1 cellular context compared by ENCODE assay signal in genomic region chr2:96816127-96816835, GRCh38.
TF ChIP-seq lines count a peak whose summit lies in the region.

Gene CNNM3 (plus strand): TSS chr2:96816268. CDS start chr2:96816278, 10 bp downstream.

TF ChIP-seq in GM12878, 131 proteins besides CTCF, POLR2A, EP300 and RAD21 (continued from another document and continues in another):
- peak; percentile 12 to 55; a peak in 1 of 4 replicates for TF ChIP-seq BHLHE40 (IDR thresholded peaks at IDR 0.05; ENCODE audit: borderline replicate concordance in 1 of 2, low read depth in 2 of 2, low read length in 1 of 2)
- TF ChIP-seq SKIL (IDR thresholded peaks at IDR 0.05; ENCODE audit: low read depth, poor library complexity, severe bottlenecking): no peak
- peak; percentile 44; the same call in 1 of the 2 replicates for TF ChIP-seq NFXL1 (IDR thresholded peaks at IDR 0.05; ENCODE audit: borderline replicate concordance)
- TF ChIP-seq IRF3 (IDR thresholded peaks at IDR 0.05): no peak
- TF ChIP-seq WRNIP1 (IDR thresholded peaks at IDR 0.05; ENCODE audit: borderline replicate concordance, low read depth, low read length): no peak
- TF ChIP-seq BACH1 (IDR thresholded peaks at IDR 0.05; ENCODE audit: borderline replicate concordance): peak; percentile 60
- TF ChIP-seq SPI1 (IDR thresholded peaks at IDR 0.05; ENCODE audit: borderline replicate concordance, insufficient read depth, low read depth, low read length): no peak
- TF ChIP-seq ZNF622 (IDR thresholded peaks at IDR 0.05): peak; percentile 63; the same call in 1 of the 2 replicates
- peak; percentile 39; the same call in 1 of the 2 replicates for TF ChIP-seq TCF12 (IDR thresholded peaks at IDR 0.05; ENCODE audit: low read depth, low read length)
- no peak for TF ChIP-seq ELK1 (IDR thresholded peaks at IDR 0.05; ENCODE audit: low read depth, low read length)
- no peak for TF ChIP-seq TCF3 (IDR thresholded peaks at IDR 0.05; ENCODE audit: borderline replicate concordance, insufficient read depth, low read depth, low read length)
- no peak for TF ChIP-seq RELB (IDR thresholded peaks at IDR 0.05; ENCODE audit: low read depth)
- TF ChIP-seq, protein P1, sequence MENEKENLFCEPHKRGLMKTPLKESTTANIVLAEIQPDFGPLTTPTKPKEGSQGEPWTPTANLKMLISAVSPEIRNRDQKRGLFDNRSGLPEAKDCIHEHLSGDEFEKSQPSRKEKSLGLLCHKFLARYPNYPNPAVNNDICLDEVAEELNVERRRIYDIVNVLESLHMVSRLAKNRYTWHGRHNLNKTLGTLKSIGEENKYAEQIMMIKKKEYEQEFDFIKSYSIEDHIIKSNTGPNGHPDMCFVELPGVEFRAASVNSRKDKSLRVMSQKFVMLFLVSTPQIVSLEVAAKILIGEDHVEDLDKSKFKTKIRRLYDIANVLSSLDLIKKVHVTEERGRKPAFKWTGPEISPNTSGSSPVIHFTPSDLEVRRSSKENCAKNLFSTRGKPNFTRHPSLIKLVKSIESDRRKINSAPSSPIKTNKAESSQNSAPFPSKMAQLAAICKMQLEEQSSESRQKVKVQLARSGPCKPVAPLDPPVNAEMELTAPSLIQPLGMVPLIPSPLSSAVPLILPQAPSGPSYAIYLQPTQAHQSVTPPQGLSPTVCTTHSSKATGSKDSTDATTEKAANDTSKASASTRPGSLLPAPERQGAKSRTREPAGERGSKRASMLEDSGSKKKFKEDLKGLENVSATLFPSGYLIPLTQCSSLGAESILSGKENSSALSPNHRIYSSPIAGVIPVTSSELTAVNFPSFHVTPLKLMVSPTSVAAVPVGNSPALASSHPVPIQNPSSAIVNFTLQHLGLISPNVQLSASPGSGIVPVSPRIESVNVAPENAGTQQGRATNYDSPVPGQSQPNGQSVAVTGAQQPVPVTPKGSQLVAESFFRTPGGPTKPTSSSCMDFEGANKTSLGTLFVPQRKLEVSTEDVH (IDR thresholded peaks at IDR 0.05; ENCODE audit: low read depth, partially characterized antibody): no peak
- TF ChIP-seq STAT3 (IDR thresholded peaks at IDR 0.05; ENCODE audit: low read depth, low read length): no peak
- no peak for TF ChIP-seq SREBF2 (IDR thresholded peaks at IDR 0.05; ENCODE audit: low read length)
- TF ChIP-seq HDAC2 (IDR thresholded peaks at IDR 0.05): no peak
- no peak for TF ChIP-seq HDAC6 (IDR thresholded peaks at IDR 0.05; ENCODE audit: unreplicated experiment)
- TF ChIP-seq, protein P2, sequence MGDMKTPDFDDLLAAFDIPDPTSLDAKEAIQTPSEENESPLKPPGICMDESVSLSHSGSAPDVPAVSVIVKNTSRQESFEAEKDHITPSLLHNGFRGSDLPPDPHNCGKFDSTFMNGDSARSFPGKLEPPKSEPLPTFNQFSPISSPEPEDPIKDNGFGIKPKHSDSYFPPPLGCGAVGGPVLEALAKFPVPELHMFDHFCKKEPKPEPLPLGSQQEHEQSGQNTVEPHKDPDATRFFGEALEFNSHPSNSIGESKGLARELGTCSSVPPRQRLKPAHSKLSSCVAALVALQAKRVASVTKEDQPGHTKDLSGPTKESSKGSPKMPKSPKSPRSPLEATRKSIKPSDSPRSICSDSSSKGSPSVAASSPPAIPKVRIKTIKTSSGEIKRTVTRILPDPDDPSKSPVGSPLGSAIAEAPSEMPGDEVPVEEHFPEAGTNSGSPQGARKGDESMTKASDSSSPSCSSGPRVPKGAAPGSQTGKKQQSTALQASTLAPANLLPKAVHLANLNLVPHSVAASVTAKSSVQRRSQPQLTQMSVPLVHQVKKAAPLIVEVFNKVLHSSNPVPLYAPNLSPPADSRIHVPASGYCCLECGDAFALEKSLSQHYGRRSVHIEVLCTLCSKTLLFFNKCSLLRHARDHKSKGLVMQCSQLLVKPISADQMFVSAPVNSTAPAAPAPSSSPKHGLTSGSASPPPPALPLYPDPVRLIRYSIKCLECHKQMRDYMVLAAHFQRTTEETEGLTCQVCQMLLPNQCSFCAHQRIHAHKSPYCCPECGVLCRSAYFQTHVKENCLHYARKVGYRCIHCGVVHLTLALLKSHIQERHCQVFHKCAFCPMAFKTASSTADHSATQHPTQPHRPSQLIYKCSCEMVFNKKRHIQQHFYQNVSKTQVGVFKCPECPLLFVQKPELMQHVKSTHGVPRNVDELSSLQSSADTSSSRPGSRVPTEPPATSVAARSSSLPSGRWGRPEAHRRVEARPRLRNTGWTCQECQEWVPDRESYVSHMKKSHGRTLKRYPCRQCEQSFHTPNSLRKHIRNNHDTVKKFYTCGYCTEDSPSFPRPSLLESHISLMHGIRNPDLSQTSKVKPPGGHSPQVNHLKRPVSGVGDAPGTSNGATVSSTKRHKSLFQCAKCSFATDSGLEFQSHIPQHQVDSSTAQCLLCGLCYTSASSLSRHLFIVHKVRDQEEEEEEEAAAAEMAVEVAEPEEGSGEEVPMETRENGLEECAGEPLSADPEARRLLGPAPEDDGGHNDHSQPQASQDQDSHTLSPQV (IDR thresholded peaks at IDR 0.05): peak; percentile 17
- TF ChIP-seq POLR2AphosphoS5 (IDR thresholded peaks at IDR 0.05; ENCODE audit: low read length): peak; percentile 47; the same call in 1 of the 2 replicates
- no peak for TF ChIP-seq EED (IDR thresholded peaks at IDR 0.05; ENCODE audit: low read depth)
- TF ChIP-seq CUX1 (IDR thresholded peaks at IDR 0.05; ENCODE audit: insufficient replicate concordance, low read depth, low read length): no peak
- peak; percentile 61; the same call in 1 of the 2 replicates for TF ChIP-seq FOXK2 (IDR thresholded peaks at IDR 0.05)
- no peak for TF ChIP-seq ZNF274 (IDR thresholded peaks at IDR 0.05; ENCODE audit: insufficient read depth, insufficient read length)
- TF ChIP-seq SMAD5 (IDR thresholded peaks at IDR 0.05; ENCODE audit: low read depth): no peak
- TF ChIP-seq NR2C2 (IDR thresholded peaks at IDR 0.05; ENCODE audit: borderline replicate concordance, control insufficient read depth, insufficient read length, low read depth): no peak
- TF ChIP-seq, protein P3, sequence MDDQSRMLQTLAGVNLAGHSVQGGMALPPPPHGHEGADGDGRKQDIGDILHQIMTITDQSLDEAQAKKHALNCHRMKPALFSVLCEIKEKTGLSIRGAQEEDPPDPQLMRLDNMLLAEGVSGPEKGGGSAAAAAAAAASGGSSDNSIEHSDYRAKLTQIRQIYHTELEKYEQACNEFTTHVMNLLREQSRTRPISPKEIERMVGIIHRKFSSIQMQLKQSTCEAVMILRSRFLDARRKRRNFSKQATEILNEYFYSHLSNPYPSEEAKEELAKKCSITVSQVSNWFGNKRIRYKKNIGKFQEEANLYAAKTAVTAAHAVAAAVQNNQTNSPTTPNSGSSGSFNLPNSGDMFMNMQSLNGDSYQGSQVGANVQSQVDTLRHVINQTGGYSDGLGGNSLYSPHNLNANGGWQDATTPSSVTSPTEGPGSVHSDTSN (IDR thresholded peaks at IDR 0.05; ENCODE audit: insufficient replicate concordance, low read depth, low read length): no peak
- peak; percentile 86 for TF ChIP-seq NKRF (conservative IDR thresholded peaks at IDR 0.05)
- peak; percentile 81 for TF ChIP-seq CHD2 (IDR thresholded peaks at IDR 0.05; ENCODE audit: borderline replicate concordance, low read depth, low read length)
- TF ChIP-seq SMARCA5 (IDR thresholded peaks at IDR 0.05): peak; percentile 87
- TF ChIP-seq CREB1 (IDR thresholded peaks at IDR 0.05; ENCODE audit: low read depth): peak; percentile 47; the same call in 1 of the 2 replicates
- peak; percentile 37; the same call in 1 of the 2 replicates for TF ChIP-seq NR2C1 (IDR thresholded peaks at IDR 0.05)
- TF ChIP-seq IKZF1 (conservative IDR thresholded peaks at IDR 0.05): peak; percentile 78
- TF ChIP-seq CHD4 (IDR thresholded peaks at IDR 0.05): no peak
- peak; percentile 86; the same call in 1 of the 2 replicates for TF ChIP-seq RB1 (IDR thresholded peaks at IDR 0.05; ENCODE audit: borderline replicate concordance)
- peak; percentile 71; the same call in 1 of the 2 replicates for TF ChIP-seq POLR2AphosphoS2 (IDR thresholded peaks at IDR 0.05; ENCODE audit: low read depth, low read length)
- TF ChIP-seq TBL1XR1 (IDR thresholded peaks at IDR 0.05; ENCODE audit: low read depth, low read length): no peak
- no peak for TF ChIP-seq SMAD1 (IDR thresholded peaks at IDR 0.05; ENCODE audit: low read depth, partially characterized antibody)
- peak; percentile 91 for TF ChIP-seq YY1 (IDR thresholded peaks at IDR 0.05; ENCODE audit: low read depth, low read length)
